2 cellular contexts compared by ENCODE assay signal in genomic region chr14:61125314-61126082, GRCh38.
TF ChIP-seq lines count a peak whose summit lies in the region.

No MANE protein-coding gene starts in this region.

TF ChIP-seq in A549, 52 proteins besides CTCF, POLR2A, EP300 and RAD21:
- no peak for TF ChIP-seq NR3C1 (IDR thresholded peaks at IDR 0.05)
- TF ChIP-seq FOSL2 (IDR thresholded peaks at IDR 0.05): no peak
- no peak for TF ChIP-seq FOSL2 (CRISPR knock-in tag; IDR thresholded peaks at IDR 0.05)
- no peak for TF ChIP-seq RCOR1 (IDR thresholded peaks at IDR 0.05; ENCODE audit: low read depth, low read length)
- no peak for TF ChIP-seq HMGXB4 (CRISPR knock-in tag; IDR thresholded peaks at IDR 0.05; ENCODE audit: borderline replicate concordance)
- TF ChIP-seq CHD4 (IDR thresholded peaks at IDR 0.05; ENCODE audit: borderline replicate concordance): no peak
- no peak for TF ChIP-seq FOSB (CRISPR knock-in tag; IDR thresholded peaks at IDR 0.05)
- no peak for TF ChIP-seq ZSCAN20 (CRISPR knock-in tag; IDR thresholded peaks at IDR 0.05)
- TF ChIP-seq CHD2 (IDR thresholded peaks at IDR 0.05; ENCODE audit: low read length, partially characterized antibody): no peak
TF ChIP-seq in A549: peak in this region for 0.

TF ChIP-seq in IMR-90, 13 proteins besides CTCF, POLR2A, EP300 and RAD21:
- TF ChIP-seq SMC3 (IDR thresholded peaks at IDR 0.05; ENCODE audit: low read depth, low read length) (no peak), CHD1 (IDR thresholded peaks at IDR 0.05; ENCODE audit: low read depth, low read length) (no peak), CEBPB (IDR thresholded peaks at IDR 0.05; ENCODE audit: low read depth, low read length) (no peak), MXI1 (IDR thresholded peaks at IDR 0.05; ENCODE audit: borderline replicate concordance, low read depth, low read length) (no peak), USF2 (IDR thresholded peaks at IDR 0.05; ENCODE audit: low read depth, low read length) (no peak), RCOR1 (IDR thresholded peaks at IDR 0.05; ENCODE audit: insufficient replicate concordance, low read length) (no peak), NFE2L2 (IDR thresholded peaks at IDR 0.05; ENCODE audit: low read depth, low read length) (no peak), RFX5 (IDR thresholded peaks at IDR 0.05; ENCODE audit: low read depth, low read length) (no peak), ELK1 (IDR thresholded peaks at IDR 0.05; ENCODE audit: borderline replicate concordance, low read depth, low read length) (no peak), BHLHE40 (IDR thresholded peaks at IDR 0.05; ENCODE audit: low read depth, low read length) (no peak), FOS (IDR thresholded peaks at IDR 0.05; ENCODE audit: low read depth, low read length) (no peak), MAZ (IDR thresholded peaks at IDR 0.05; ENCODE audit: borderline replicate concordance, low read depth, low read length) (no peak), MAFK (IDR thresholded peaks at IDR 0.05; ENCODE audit: low read depth, low read length) (no peak)
